ENCODE assay signal across 8 cellular contexts in genomic region chr3:14651440-14652251, GRCh38. TPM values are rescaled to one million over a fixed set of nuclear protein-coding genes. Genes with fewer than 3 reads are reported as not detected.
DNase-seq lines count a peak whose midpoint lies in the region; TF ChIP-seq lines count a peak whose summit lies in the region.

TSS of gene CCDC174 (plus strand) at chr3:14651762. CDS start at chr3:14651837, 75 bp downstream.

- H3K27me3 ChIP-seq in H7 (ENCODE audit: control insufficient read depth, insufficient read depth, low read length): no peaks in the 10 kb centered on the region

- peaks cover 8% of the 10 kb centered on the region for H3K36me3 ChIP-seq in H7 (replicated peaks; ENCODE audit: control insufficient read depth, insufficient read depth, low read length)

- H3K9me3 Mint-ChIP-seq in nephron: no peaks in the 10 kb centered on the region
- no peaks in the 10 kb centered on the region for H3K9me3 Mint-ChIP-seq in stimulated activated naive CD8-positive, alpha-beta T cell treated with anti-CD3 and anti-CD28 coated beads, Interleukin-15, Interleukin-2, amounts not matched to agents 100 ng/mL and 50 ng/mL, for 24 hours

- DNase-seq in ELF-1 (ENCODE audit: low read depth, low spot score) (peak; percentile 99), H7 (peak; percentile 85), M059J (ENCODE audit: low read depth) (peak; percentile 96), SHP77 (lab: John Stamatoyannopoulos, UW) (peak; percentile 97 to 99), fibroblast of the aortic adventitia (ENCODE audit: low read depth) (peak; percentile 100)
- peak; percentile 96 for DNase-seq in activated effector memory CD4-positive, alpha-beta T cell treated with Interleukin-2 at 50 U/mL for 16 hours

- H3K4me3 ChIP-seq in H7 (ENCODE audit: insufficient read depth, low read depth, low read length) (peak within 1 kb of the TSS; percentile 94), fibroblast of the aortic adventitia (ENCODE audit: low read depth, low read length) (peak within 1 kb of the TSS; percentile 98)

- no peak for TF ChIP-seq CTCF in fibroblast of the aortic adventitia (IDR thresholded peaks at IDR 0.05; ENCODE audit: insufficient read depth, low read length)
- TF ChIP-seq CTCF in nephron (IDR thresholded peaks at IDR 0.05; ENCODE audit: unreplicated experiment in 3 of 3): no peak

- H3K36me3 Mint-ChIP-seq in nephron (ENCODE audit: low read depth): peaks cover 23% of the 10 kb centered on the region
- peaks cover 23% of the 10 kb centered on the region for H3K36me3 Mint-ChIP-seq in stimulated activated naive CD8-positive, alpha-beta T cell treated with anti-CD3 and anti-CD28 coated beads, Interleukin-15, Interleukin-2, amounts not matched to agents 100 ng/mL and 50 ng/mL, for 24 hours (ENCODE audit: low read depth)

- H3K27me3 Mint-ChIP-seq in nephron (ENCODE audit: low read depth): no peaks in the 10 kb centered on the region
- no peaks in the 10 kb centered on the region for H3K27me3 Mint-ChIP-seq in stimulated activated naive CD8-positive, alpha-beta T cell treated with anti-CD3 and anti-CD28 coated beads, Interleukin-15, Interleukin-2, amounts not matched to agents 100 ng/mL and 50 ng/mL, for 24 hours

- peak within 1 kb of the TSS; percentile 89 to 99 (median 95) for H3K27ac Mint-ChIP-seq in nephron
- peak within 1 kb of the TSS; percentile 98 for H3K27ac Mint-ChIP-seq in stimulated activated naive CD8-positive, alpha-beta T cell treated with anti-CD3 and anti-CD28 coated beads, Interleukin-15, Interleukin-2, amounts not matched to agents 100 ng/mL and 50 ng/mL, for 24 hours

- H3K4me3 Mint-ChIP-seq in nephron: peak within 1 kb of the TSS; percentile 89 to 100 (median 99)
- H3K4me3 Mint-ChIP-seq in stimulated activated naive CD8-positive, alpha-beta T cell treated with anti-CD3 and anti-CD28 coated beads, Interleukin-15, Interleukin-2, amounts not matched to agents 100 ng/mL and 50 ng/mL, for 24 hours: peak within 1 kb of the TSS; percentile 93

- peaks cover 24% of the 10 kb centered on the region for H3K4me1 Mint-ChIP-seq in nephron
- peaks cover 44% of the 10 kb centered on the region for H3K4me1 Mint-ChIP-seq in stimulated activated naive CD8-positive, alpha-beta T cell treated with anti-CD3 and anti-CD28 coated beads, Interleukin-15, Interleukin-2, amounts not matched to agents 100 ng/mL and 50 ng/mL, for 24 hours (ENCODE audit: low read depth)

RNA-seq across cellular contexts. Expression of gene CCDC174, which starts in this region (rescaled TPM):
- 8.4 and 15.6 TPM in 2 replicates for total RNA-seq in H7 (2014; rRNA removed; shearing (Covaris generic))
- 6.1 and 6.2 TPM in 2 replicates for total RNA-seq in M059J (2014; rRNA removed; shearing (Covaris generic))
- total RNA-seq in fibroblast of the aortic adventitia (ENCODE audit: low replicate concordance): 11.5 and 40.5 TPM in 2 replicates

Comparison
In these comparisons a context has a peak if more than half of its experiments do, and no peak if none do; other contexts are left out.
1. Peak in every context shown above with its lines: DNase-seq and H3K4me3 ChIP-seq.